28 cellular contexts compared by ENCODE assay signal in the genomic region with DNA sequence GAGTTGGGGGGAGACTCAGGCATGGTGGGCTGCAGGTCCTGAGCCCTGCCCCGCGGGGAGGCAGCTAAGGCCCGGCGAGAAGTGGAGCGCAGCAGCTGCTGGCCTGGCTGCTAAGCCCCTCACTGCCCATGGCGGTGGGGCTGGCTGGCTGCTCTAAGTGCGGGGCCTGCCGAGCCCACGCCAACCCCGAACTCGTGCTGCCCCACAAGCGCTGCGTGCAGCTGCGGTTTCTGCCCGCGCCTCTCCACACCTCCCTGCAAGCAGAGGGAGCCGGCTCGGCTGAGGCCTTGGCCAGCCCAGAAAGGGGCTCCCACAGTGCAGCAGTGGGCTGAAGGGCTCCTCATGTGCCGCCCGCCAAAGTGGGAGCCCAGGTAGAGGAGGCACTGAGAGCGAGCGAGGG.
"Had no signal": no experiment of that assay in that cellular context is flagged by ENCODE, and none has a peak within 500 bp of the region (broad histone marks: within the 10 kb centered on the region; RNA-seq: fewer than 3 reads in every experiment).

No MANE protein-coding gene starts in this region.

- H3K4me1 ChIP-seq: stomach, suprapubic skin, testis, thyroid gland, tibial artery, tibial nerve, transverse colon, upper lobe of left lung, uterus, vagina had no signal

- H3K27me3 ChIP-seq: stomach, suprapubic skin, testis, thyroid gland, tibial artery, tibial nerve, transverse colon, upper lobe of left lung, uterus, vagina had no signal

- H3K9me3 Mint-ChIP-seq: stimulated activated memory B cell treated with anti-CD40 and anti-IgM and Interleukin-4, amounts not matched to agents 10 μg/mL and 1 μg/mL and 100 μg/mL, for 72 hours had no signal

- DNase-seq: stimulated activated CD4-positive, alpha-beta T cell treated with anti-CD3 and anti-CD28 coated beads, Interleukin-2, amount 100 ng/mL, for 48 hours; stimulated activated CD4-positive, alpha-beta T cell treated with anti-CD3 and anti-CD28 coated beads, Interleukin-4, amount 100 ng/mL, for 1 hour; stimulated activated CD4-positive, alpha-beta T cell treated with anti-CD3 and anti-CD28 coated beads, Interleukin-4, amount 100 ng/mL, for 24 hours; stimulated activated CD4-positive, alpha-beta T cell treated with anti-CD3 and anti-CD28 coated beads, Interleukin-4, amount 100 ng/mL, for 4 hours; stimulated activated CD8-positive, alpha-beta memory T cell treated with anti-CD3 and anti-CD28 coated beads, Interleukin-4, amount 100 ng/mL, for 48 hours; stimulated activated naive B cell treated with anti-CD40 and anti-IgM and Interleukin-4, amounts not matched to agents 10 μg/mL and 1 μg/mL and 100 μg/mL, for 72 hours; stimulated activated naive CD4-positive, alpha-beta T cell; stimulated activated naive CD4-positive, alpha-beta T cell treated with Interleukin-2 at 50 U/mL for 16 hours; stimulated activated naive CD8-positive, alpha-beta T cell treated with anti-CD3 and anti-CD28 coated beads, Interleukin-15, amount 100 ng/mL, for 72 hours; stimulated activated naive CD8-positive, alpha-beta T cell treated with anti-CD3 and anti-CD28 coated beads, Interleukin-15, Interleukin-2, amounts not matched to agents 100 U/mL and 50 U/mL, for 24 hours; stomach; substantia nigra; testis; thyroid gland; tibial artery; transverse colon; trophoblast cell; uterus had no signal

- H3K4me1 Mint-ChIP-seq: stimulated activated effector memory CD8-positive, alpha-beta T cell treated with anti-CD3 and anti-CD28 coated beads, Interleukin-12 subunit alpha, Interleukin-12 subunit beta, amount 100 ng/mL, for 72 hours; stimulated activated memory B cell treated with anti-CD40 and anti-IgM and Interleukin-4, amounts not matched to agents 10 μg/mL and 1 μg/mL and 100 μg/mL, for 72 hours; stimulated activated naive B cell treated with anti-CD40 and anti-IgM and Interleukin-4, amounts not matched to agents 10 μg/mL and 1 μg/mL and 100 μg/mL, for 72 hours; stimulated activated naive CD8-positive, alpha-beta T cell treated with anti-CD3 and anti-CD28 coated beads, Interleukin-15, amount 100 ng/mL, for 72 hours had no signal

- H3K27ac Mint-ChIP-seq: stimulated activated effector memory CD8-positive, alpha-beta T cell treated with anti-CD3 and anti-CD28 coated beads, Interleukin-12 subunit alpha, Interleukin-12 subunit beta, amount 100 ng/mL, for 72 hours; stimulated activated memory B cell treated with anti-CD40 and anti-IgM and Interleukin-4, amounts not matched to agents 10 μg/mL and 1 μg/mL and 100 μg/mL, for 72 hours; stimulated activated naive B cell treated with anti-CD40 and anti-IgM and Interleukin-4, amounts not matched to agents 10 μg/mL and 1 μg/mL and 100 μg/mL, for 72 hours; stimulated activated naive CD8-positive, alpha-beta T cell treated with anti-CD3 and anti-CD28 coated beads, Interleukin-15, amount 100 ng/mL, for 72 hours; stimulated activated naive CD8-positive, alpha-beta T cell treated with anti-CD3 and anti-CD28 coated beads, Interleukin-15, Interleukin-2, amounts not matched to agents 100 ng/mL and 50 ng/mL, for 24 hours; type B pancreatic cell had no signal

- FAIRE-seq: urothelium cell line had no signal

- H3K36me3 ChIP-seq: stomach, suprapubic skin, thoracic aorta, thyroid gland, tibial artery, tibial nerve, transverse colon, upper lobe of left lung, uterus, vagina had no signal

- H3K27ac ChIP-seq: stomach, suprapubic skin, testis, thoracic aorta, thyroid gland, tibial artery, tibial nerve, transverse colon, upper lobe of left lung, uterus, vagina had no signal

- H3K4me3 Mint-ChIP-seq: stimulated activated effector memory CD8-positive, alpha-beta T cell treated with anti-CD3 and anti-CD28 coated beads, Interleukin-12 subunit alpha, Interleukin-12 subunit beta, amount 100 ng/mL, for 72 hours; stimulated activated memory B cell treated with anti-CD40 and anti-IgM and Interleukin-4, amounts not matched to agents 10 μg/mL and 1 μg/mL and 100 μg/mL, for 72 hours; stimulated activated naive B cell treated with anti-CD40 and anti-IgM and Interleukin-4, amounts not matched to agents 10 μg/mL and 1 μg/mL and 100 μg/mL, for 72 hours; stimulated activated naive CD8-positive, alpha-beta T cell treated with anti-CD3 and anti-CD28 coated beads, Interleukin-15, amount 100 ng/mL, for 72 hours; stimulated activated naive CD8-positive, alpha-beta T cell treated with anti-CD3 and anti-CD28 coated beads, Interleukin-15, Interleukin-2, amounts not matched to agents 100 ng/mL and 50 ng/mL, for 24 hours; type B pancreatic cell had no signal

- H3K4me3 ChIP-seq: stomach, suprapubic skin, testis, thoracic aorta, thyroid gland, tibial artery, tibial nerve, transverse colon, upper lobe of left lung, uterus, vagina had no signal

- H3K36me3 Mint-ChIP-seq: stimulated activated effector memory CD8-positive, alpha-beta T cell treated with anti-CD3 and anti-CD28 coated beads, Interleukin-12 subunit alpha, Interleukin-12 subunit beta, amount 100 ng/mL, for 72 hours; stimulated activated memory B cell treated with anti-CD40 and anti-IgM and Interleukin-4, amounts not matched to agents 10 μg/mL and 1 μg/mL and 100 μg/mL, for 72 hours; stimulated activated naive B cell treated with anti-CD40 and anti-IgM and Interleukin-4, amounts not matched to agents 10 μg/mL and 1 μg/mL and 100 μg/mL, for 72 hours; type B pancreatic cell had no signal

- H3K9me3 ChIP-seq: suprapubic skin, testis, thoracic aorta, thyroid gland, tibial artery, transverse colon, upper lobe of left lung, uterus, vagina had no signal

- ATAC-seq: stimulated activated effector memory CD8-positive, alpha-beta T cell treated with anti-CD3 and anti-CD28 coated beads, Interleukin-12 subunit alpha, Interleukin-12 subunit beta, amount 100 ng/mL, for 72 hours; stimulated activated memory B cell treated with anti-CD40 and anti-IgM and Interleukin-4, amounts not matched to agents 10 μg/mL and 1 μg/mL and 100 μg/mL, for 72 hours; stimulated activated naive B cell treated with anti-CD40 and anti-IgM and Interleukin-4, amounts not matched to agents 10 μg/mL and 1 μg/mL and 100 μg/mL, for 72 hours; stimulated activated naive CD8-positive, alpha-beta T cell treated with anti-CD3 and anti-CD28 coated beads, Interleukin-15, amount 100 ng/mL, for 72 hours; stimulated activated naive CD8-positive, alpha-beta T cell treated with anti-CD3 and anti-CD28 coated beads, Interleukin-15, Interleukin-2, amounts not matched to agents 100 U/mL and 50 U/mL, for 24 hours had no signal

- H3K27me3 Mint-ChIP-seq: stimulated activated memory B cell treated with anti-CD40 and anti-IgM and Interleukin-4, amounts not matched to agents 10 μg/mL and 1 μg/mL and 100 μg/mL, for 72 hours; stimulated activated naive B cell treated with anti-CD40 and anti-IgM and Interleukin-4, amounts not matched to agents 10 μg/mL and 1 μg/mL and 100 μg/mL, for 72 hours; stimulated activated naive CD8-positive, alpha-beta T cell treated with anti-CD3 and anti-CD28 coated beads, Interleukin-15, amount 100 ng/mL, for 72 hours; stimulated activated naive CD8-positive, alpha-beta T cell treated with anti-CD3 and anti-CD28 coated beads, Interleukin-15, Interleukin-2, amounts not matched to agents 100 ng/mL and 50 ng/mL, for 24 hours; type B pancreatic cell had no signal
